In the genomic region with DNA sequence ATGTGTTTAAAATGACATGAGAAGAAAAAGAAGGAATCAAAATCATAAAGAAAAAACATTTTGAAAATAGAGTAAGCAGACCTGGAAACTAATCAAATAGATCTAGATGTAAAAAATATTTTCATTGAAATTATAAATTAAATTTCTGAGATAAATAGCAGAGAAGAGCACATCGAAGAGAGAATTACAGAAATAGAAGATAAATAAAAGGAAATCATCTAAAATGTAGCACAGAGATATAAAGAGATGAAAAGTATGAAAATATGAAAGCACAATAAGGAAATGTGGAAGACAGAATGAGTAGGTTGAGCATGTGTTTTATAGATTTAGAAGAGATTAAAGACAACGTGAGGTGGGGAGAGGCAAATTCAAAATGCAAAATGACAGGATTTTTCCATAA, we compare ENCODE assay signal across 26 cellular contexts.
"Had no signal": no experiment of that assay in that cellular context is flagged by ENCODE, and none has a peak within 500 bp of the region (broad histone marks: within the 10 kb centered on the region; RNA-seq: fewer than 3 reads in every experiment).

No MANE protein-coding gene starts in this region.

- DNase-seq: cortex of kidney; effector CD8-positive, alpha-beta T cell; effector memory CD8-positive, alpha-beta T cell; endodermal cell; erythroblast; esophagus squamous epithelium; foreskin fibroblast; foreskin melanocyte; gastrocnemius medialis; glutamatergic neuron; head of caudate nucleus; heart right ventricle; hippocampal formation; left cardiac atrium; left lung; left ventricle myocardium superior; mesenchymal stem cell; midbrain; naive thymus-derived CD4-positive, alpha-beta T cell; natural killer cell had no signal

- H3K27ac ChIP-seq: epithelial cell of prostate, esophagus squamous epithelium, gastrocnemius medialis, heart right ventricle, left lung, lower lobe of right lung had no signal

- ATAC-seq: effector memory CD8-positive, alpha-beta T cell; esophagus mucosa; gastrocnemius medialis; heart right ventricle; left cardiac atrium; left lung; left ventricle myocardium superior; lower lobe of right lung; naive thymus-derived CD4-positive, alpha-beta T cell; natural killer cell had no signal

- H3K4me1 ChIP-seq: esophagus squamous epithelium, gastrocnemius medialis, heart right ventricle, left lung, lower lobe of right lung had no signal

- H3K36me3 ChIP-seq: esophagus squamous epithelium, gastrocnemius medialis, heart right ventricle, left lung, lower lobe of right lung had no signal

- H3K4me3 ChIP-seq: esophagus squamous epithelium, gastrocnemius medialis, heart right ventricle, left lung, lower lobe of right lung had no signal

- FAIRE-seq: endometrium, islet of Langerhans, keratinocyte had no signal
